ENCODE assay signal across 12 cellular contexts in the genomic region with DNA sequence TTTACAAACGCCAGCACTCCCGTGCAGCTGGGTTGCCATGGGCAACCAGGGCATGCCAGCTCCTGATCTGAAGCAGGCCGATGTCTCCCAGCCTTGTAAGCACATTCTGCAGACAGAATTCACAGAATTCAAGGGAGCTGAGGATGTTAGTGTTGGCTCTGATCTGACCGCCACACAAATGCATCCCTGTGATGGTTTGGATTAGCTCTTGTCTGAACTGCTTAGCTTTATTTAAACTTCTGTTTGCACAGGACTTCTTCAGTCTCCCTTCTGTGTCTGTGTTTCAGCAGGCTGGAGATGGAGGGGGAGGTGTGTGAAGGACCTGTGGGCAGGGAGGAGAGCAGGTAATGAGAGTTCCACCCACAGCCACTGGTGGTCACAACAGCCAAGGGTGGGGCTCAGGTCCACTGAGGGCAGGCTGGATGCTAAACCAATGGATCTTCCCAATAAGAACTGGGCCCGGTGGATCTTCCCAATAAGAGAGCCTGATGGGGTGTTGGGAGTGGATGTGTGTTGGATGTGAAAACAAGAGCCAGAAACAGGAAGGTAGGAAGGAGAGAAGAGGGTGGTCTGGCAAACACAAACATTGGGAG.
DNase-seq lines count a peak whose midpoint lies in the region; ATAC-seq and TF ChIP-seq lines count a peak whose summit lies in the region.
"Had no signal": no experiment of that assay in that cellular context is flagged by ENCODE, and none has a peak within 500 bp of the region (broad histone marks: within the 10 kb centered on the region; RNA-seq: fewer than 3 reads in every experiment).

No MANE protein-coding gene starts in this region.

- DNase-seq in NCI-H1092 treated with DMSO at 0.1 percent for 48 hours (lab: John Stamatoyannopoulos, UW) (peak; percentile 63), adipocyte (ENCODE audit: low read depth) (peak; percentile 72), fibroblast of peridontal ligament (ENCODE audit: extremely low read depth) (peak; percentile 79), pons (ENCODE audit: low spot score) (peak; percentile 24), WTC11 (ENCODE audit: low spot score) (no peak), Kasumi-1 (lab: John Stamatoyannopoulos, UW) (no peak)
- no peak for DNase-seq in stimulated activated CD4-positive, alpha-beta T cell treated with anti-CD3 and anti-CD28 coated beads, Interleukin-4, amount 100 ng/mL, for 1 hour
- DNase-seq: central memory CD4-positive, alpha-beta T cell; NCI-H1048; Peyer's patch; small intestine had no signal

- peaks cover 6% of the 10 kb centered on the region for H3K9me3 ChIP-seq in adipocyte (ENCODE audit: control insufficient read depth, low read length)
- H3K9me3 ChIP-seq: Peyer's patch had no signal

- no peaks in the 10 kb centered on the region for H3K36me3 Mint-ChIP-seq in WTC11

- H3K27ac Mint-ChIP-seq in WTC11, result no peak overlapping the region

- H3K36me3 ChIP-seq in adipocyte (ENCODE audit: control insufficient read depth, insufficient read depth, low read length, severe bottlenecking), result no peaks in the 10 kb centered on the region
- H3K36me3 ChIP-seq: Peyer's patch had no signal

- POLR2A ChIA-PET in WTC11 (lab: Charles Lee), result no interaction called here

- H3K27me3 Mint-ChIP-seq in WTC11 (ENCODE audit: low read depth), result 0 out of 2 replicates have a peak, but pooled peaks cover 3% of the 10 kb centered on the region

- CTCF ChIA-PET in WTC11 (lab: Charles Lee), result interaction anchor here (1.7 kb wide), 1 partner anchor 19 kb away, joined by 8 read pairs; no protein-coding TSS in a partner anchor

- no peaks in the 10 kb centered on the region for H3K9me3 Mint-ChIP-seq in WTC11

- TF ChIP-seq CTCF in WTC11 (IDR thresholded peaks at IDR 0.05), result no peak

- no peak overlapping the region for H3K4me3 ChIP-seq in adipocyte (ENCODE audit: low read length)
- H3K4me3 ChIP-seq: Peyer's patch had no signal

- H3K4me3 Mint-ChIP-seq in WTC11, result no peak overlapping the region

- no peak overlapping the region for H3K9ac ChIP-seq in adipocyte (ENCODE audit: low read length)

- no peak for ATAC-seq in WTC11
- no peak for ATAC-seq in GM18868 (IDR thresholded peaks at IDR 0.05; ENCODE audit: unreplicated experiment)

- H3K4me1 Mint-ChIP-seq in WTC11, result no peaks in the 10 kb centered on the region

- H3K27me3 ChIP-seq in adipocyte (replicated peaks; ENCODE audit: control insufficient read depth, insufficient read depth, low read length), result peaks cover 22% of the 10 kb centered on the region
- H3K27me3 ChIP-seq: Peyer's patch had no signal

- no peaks in the 10 kb centered on the region for H3K4me1 ChIP-seq in adipocyte (ENCODE audit: control insufficient read depth, insufficient read depth, low read length)
- H3K4me1 ChIP-seq: Peyer's patch had no signal

TF ChIP-seq in WTC11, 78 proteins besides CTCF, POLR2A, EP300 and RAD21 (continues in another document):
- TF ChIP-seq, protein P1, sequence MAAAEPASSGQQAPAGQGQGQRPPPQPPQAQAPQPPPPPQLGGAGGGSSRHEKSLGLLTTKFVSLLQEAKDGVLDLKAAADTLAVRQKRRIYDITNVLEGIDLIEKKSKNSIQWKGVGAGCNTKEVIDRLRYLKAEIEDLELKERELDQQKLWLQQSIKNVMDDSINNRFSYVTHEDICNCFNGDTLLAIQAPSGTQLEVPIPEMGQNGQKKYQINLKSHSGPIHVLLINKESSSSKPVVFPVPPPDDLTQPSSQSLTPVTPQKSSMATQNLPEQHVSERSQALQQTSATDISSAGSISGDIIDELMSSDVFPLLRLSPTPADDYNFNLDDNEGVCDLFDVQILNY (CRISPR knock-in tag; IDR thresholded peaks at IDR 0.05), result no peak
- TF ChIP-seq, protein P2, sequence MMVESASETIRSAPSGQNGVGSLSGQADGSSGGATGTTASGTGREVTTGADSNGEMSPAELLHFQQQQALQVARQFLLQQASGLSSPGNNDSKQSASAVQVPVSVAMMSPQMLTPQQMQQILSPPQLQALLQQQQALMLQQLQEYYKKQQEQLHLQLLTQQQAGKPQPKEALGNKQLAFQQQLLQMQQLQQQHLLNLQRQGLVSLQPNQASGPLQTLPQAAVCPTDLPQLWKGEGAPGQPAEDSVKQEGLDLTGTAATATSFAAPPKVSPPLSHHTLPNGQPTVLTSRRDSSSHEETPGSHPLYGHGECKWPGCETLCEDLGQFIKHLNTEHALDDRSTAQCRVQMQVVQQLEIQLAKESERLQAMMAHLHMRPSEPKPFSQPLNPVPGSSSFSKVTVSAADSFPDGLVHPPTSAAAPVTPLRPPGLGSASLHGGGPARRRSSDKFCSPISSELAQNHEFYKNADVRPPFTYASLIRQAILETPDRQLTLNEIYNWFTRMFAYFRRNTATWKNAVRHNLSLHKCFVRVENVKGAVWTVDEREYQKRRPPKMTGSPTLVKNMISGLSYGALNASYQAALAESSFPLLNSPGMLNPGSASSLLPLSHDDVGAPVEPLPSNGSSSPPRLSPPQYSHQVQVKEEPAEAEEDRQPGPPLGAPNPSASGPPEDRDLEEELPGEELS (CRISPR knock-in tag; IDR thresholded peaks at IDR 0.05), result no peak
- TF ChIP-seq NR2C2 (CRISPR knock-in tag; IDR thresholded peaks at IDR 0.05) (no peak), ZSCAN18 (CRISPR knock-in tag; IDR thresholded peaks at IDR 0.05) (no peak), ZNF138 (CRISPR knock-in tag; conservative IDR thresholded peaks at IDR 0.05) (no peak), ATF3 (CRISPR knock-in tag; conservative IDR thresholded peaks at IDR 0.05) (no peak), ATF6 (CRISPR knock-in tag; IDR thresholded peaks at IDR 0.05) (no peak), ZNF423 (CRISPR knock-in tag; IDR thresholded peaks at IDR 0.05) (no peak), ZBTB21 (CRISPR knock-in tag; IDR thresholded peaks at IDR 0.05; ENCODE audit: borderline replicate concordance) (no peak), HMGXB4 (CRISPR knock-in tag; IDR thresholded peaks at IDR 0.05) (no peak), SMAD4 (CRISPR knock-in tag; IDR thresholded peaks at IDR 0.05) (no peak)
- TF ChIP-seq, protein P3, sequence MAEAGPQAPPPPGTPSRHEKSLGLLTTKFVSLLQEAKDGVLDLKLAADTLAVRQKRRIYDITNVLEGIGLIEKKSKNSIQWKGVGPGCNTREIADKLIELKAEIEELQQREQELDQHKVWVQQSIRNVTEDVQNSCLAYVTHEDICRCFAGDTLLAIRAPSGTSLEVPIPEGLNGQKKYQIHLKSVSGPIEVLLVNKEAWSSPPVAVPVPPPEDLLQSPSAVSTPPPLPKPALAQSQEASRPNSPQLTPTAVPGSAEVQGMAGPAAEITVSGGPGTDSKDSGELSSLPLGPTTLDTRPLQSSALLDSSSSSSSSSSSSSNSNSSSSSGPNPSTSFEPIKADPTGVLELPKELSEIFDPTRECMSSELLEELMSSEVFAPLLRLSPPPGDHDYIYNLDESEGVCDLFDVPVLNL (CRISPR knock-in tag; IDR thresholded peaks at IDR 0.05; ENCODE audit: borderline replicate concordance, low read depth), result no peak

Comparison
In these comparisons a context has a peak if more than half of its experiments do, and no peak if none do; other contexts are left out.
1. DNase-seq: peak in NCI-H1092 treated with DMSO at 0.1 percent for 48 hours (single experiment), adipocyte (single experiment), fibroblast of peridontal ligament (single experiment) and pons (single experiment); none in WTC11 (single experiment), stimulated activated CD4-positive, alpha-beta T cell treated with anti-CD3 and anti-CD28 coated beads, Interleukin-4, amount 100 ng/mL, for 1 hour (single experiment) and Kasumi-1 (0 of 2).